ENCODE assay signal across 7 cellular contexts in the genomic region with DNA sequence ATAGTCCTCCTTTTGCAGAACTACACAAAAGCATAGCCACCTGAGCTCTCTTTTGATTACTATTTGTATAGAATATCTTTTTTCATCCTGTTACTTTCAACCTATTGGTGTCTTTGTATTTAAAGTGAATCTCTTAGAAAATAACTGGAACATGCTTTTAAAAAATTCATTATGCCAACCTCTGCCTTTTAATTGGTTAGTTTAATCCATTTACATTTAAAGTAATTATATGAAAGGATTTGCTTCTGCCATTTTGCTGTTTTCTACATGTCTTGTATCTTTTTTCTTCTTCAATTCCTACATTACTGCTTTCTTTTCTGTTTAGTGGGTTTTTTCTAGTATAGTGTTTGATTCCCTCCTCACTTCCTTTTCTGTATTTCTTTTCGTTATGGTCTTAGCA.
"Had no signal": no experiment of that assay in that cellular context is flagged by ENCODE, and none has a peak within 500 bp of the region (broad histone marks: within the 10 kb centered on the region; RNA-seq: fewer than 3 reads in every experiment).

No MANE protein-coding gene starts in this region.

- FAIRE-seq: G401.6, GM12878, GM12891, GM12892, GM18507, GM19239 had no signal

- ATAC-seq: GM12878 had no signal

- DNase-seq: GDM1 had no signal

- H3K4me3 ChIP-seq: GM12878 had no signal
